Comparison of ENCODE assay signal across 13 cellular contexts in genomic region chr1:228099331-228099732, GRCh38. TPM values are rescaled to one million over a fixed set of nuclear protein-coding genes. Genes with fewer than 3 reads are reported as not detected.
DNase-seq lines count a peak whose midpoint lies in the region; ATAC-seq lines count a peak whose summit lies in the region.
"Had no signal": no experiment of that assay in that cellular context is flagged by ENCODE, and none has a peak within 500 bp of the region (broad histone marks: within the 10 kb centered on the region; RNA-seq: fewer than 3 reads in every experiment).

No MANE protein-coding gene starts in this region.

- H3K4me3 Mint-ChIP-seq in activated CD4-positive, alpha-beta memory T cell treated with anti-CD3 and anti-CD28 coated beads for 36 hours = peak overlapping the region; percentile 3
- no peak overlapping the region for H3K4me3 Mint-ChIP-seq in naive thymus-derived CD8-positive, alpha-beta T cell
- H3K4me3 Mint-ChIP-seq in activated CD4-positive, alpha-beta T cell treated with anti-CD3 and anti-CD28 coated beads, Interleukin-2, amount 10 ng/mL, durations not matched to agents 7 days and 5 days = no peak overlapping the region

- POLR2A ChIA-PET in activated CD4-positive, alpha-beta memory T cell treated with anti-CD3 and anti-CD28 coated beads for 36 hours (lab: Charles Lee) = no interaction called here
- POLR2A ChIA-PET in naive thymus-derived CD8-positive, alpha-beta T cell (lab: Charles Lee) = interaction anchor here (0.8 to 2.7 kb wide), 6 partner anchors 9 to 67 kb away, joined by 3 to 14 read pairs (median 4); partner anchors contain the start of genes ARF1, IBA57 and MRPL55
- POLR2A ChIA-PET in activated CD4-positive, alpha-beta T cell treated with anti-CD3 and anti-CD28 coated beads, Interleukin-2, amount 10 ng/mL, durations not matched to agents 7 days and 5 days (lab: Charles Lee) = no interaction called here

- ATAC-seq in naive thymus-derived CD8-positive, alpha-beta T cell = no peak
- no peak for ATAC-seq in HG02642 (IDR thresholded peaks at IDR 0.05; ENCODE audit: poor library complexity, unreplicated experiment)

- peaks cover 34% of the 10 kb centered on the region for H3K4me1 Mint-ChIP-seq in activated CD4-positive, alpha-beta memory T cell treated with anti-CD3 and anti-CD28 coated beads for 36 hours (ENCODE audit: low read depth)
- peaks cover 20 to 47% (median 45%) of the 10 kb centered on the region in 4 donors for H3K4me1 Mint-ChIP-seq in naive thymus-derived CD8-positive, alpha-beta T cell
- H3K4me1 Mint-ChIP-seq in activated CD4-positive, alpha-beta T cell treated with anti-CD3 and anti-CD28 coated beads, Interleukin-2, amount 10 ng/mL, durations not matched to agents 7 days and 5 days = peaks cover 29% of the 10 kb centered on the region

- DNase-seq in AG08396 (ENCODE audit: low spot score) (peak; percentile 2), D341Med (ENCODE audit: low spot score) (peak; percentile 15), NCI-H2029 treated with DMSO at 0.1 percent for 48 hours (lab: John Stamatoyannopoulos, UW) (no peak), AG08395 (ENCODE audit: low spot score) (no peak)
- no peak for DNase-seq in activated CD4-positive, alpha-beta memory T cell treated with anti-CD3 and anti-CD28 coated beads for 36 hours
- peak in 1 of 10 donors; percentile 38 for DNase-seq in naive thymus-derived CD8-positive, alpha-beta T cell
- no peak for DNase-seq in activated CD4-positive, alpha-beta T cell treated with anti-CD3 and anti-CD28 coated beads, Interleukin-2, amount 10 ng/mL, durations not matched to agents 7 days and 5 days
- DNase-seq: Kasumi-1, midbrain, NCI-H1436, NCI-H345 had no signal

- CTCF ChIA-PET in activated CD4-positive, alpha-beta memory T cell treated with anti-CD3 and anti-CD28 coated beads for 36 hours (lab: Charles Lee) = interaction anchor here (1.1 to 2.1 kb wide), 4 partner anchors 8 to 95 kb away, joined by 3 to 5 read pairs (median 4); no protein-coding TSS in a partner anchor
- CTCF ChIA-PET in activated CD4-positive, alpha-beta T cell treated with anti-CD3 and anti-CD28 coated beads, Interleukin-2, amount 10 ng/mL, durations not matched to agents 7 days and 5 days (lab: Charles Lee) = interaction anchor here (1.7 to 2.1 kb wide), 3 partner anchors 8 to 31 kb away, joined by 3 to 8 read pairs (median 5); no protein-coding TSS in a partner anchor

- intact Hi-C loops in activated CD4-positive, alpha-beta memory T cell treated with anti-CD3 and anti-CD28 coated beads for 36 hours (cut with micrococcal nuclease) = no loop called here

- no peaks in the 10 kb centered on the region for H3K27me3 Mint-ChIP-seq in activated CD4-positive, alpha-beta memory T cell treated with anti-CD3 and anti-CD28 coated beads for 36 hours
- peaks cover 0 to 1% (median 0%) of the 10 kb centered on the region in 5 donors for H3K27me3 Mint-ChIP-seq in naive thymus-derived CD8-positive, alpha-beta T cell
- H3K27me3 Mint-ChIP-seq in activated CD4-positive, alpha-beta T cell treated with anti-CD3 and anti-CD28 coated beads, Interleukin-2, amount 10 ng/mL, durations not matched to agents 7 days and 5 days = no peaks in the 10 kb centered on the region

- H3K36me3 Mint-ChIP-seq in activated CD4-positive, alpha-beta memory T cell treated with anti-CD3 and anti-CD28 coated beads for 36 hours = peaks cover 38% of the 10 kb centered on the region
- peaks cover 6 to 50% (median 11%) of the 10 kb centered on the region in 3 donors for H3K36me3 Mint-ChIP-seq in naive thymus-derived CD8-positive, alpha-beta T cell
- H3K36me3 Mint-ChIP-seq in activated CD4-positive, alpha-beta T cell treated with anti-CD3 and anti-CD28 coated beads, Interleukin-2, amount 10 ng/mL, durations not matched to agents 7 days and 5 days (ENCODE audit: low read depth) = peaks cover 42% of the 10 kb centered on the region

- no peak overlapping the region for H3K27ac Mint-ChIP-seq in activated CD4-positive, alpha-beta memory T cell treated with anti-CD3 and anti-CD28 coated beads for 36 hours
- H3K27ac Mint-ChIP-seq in naive thymus-derived CD8-positive, alpha-beta T cell = peak overlapping the region in 6 of 10 donors; percentile 17 to 93 (median 49)
- H3K27ac Mint-ChIP-seq in activated CD4-positive, alpha-beta T cell treated with anti-CD3 and anti-CD28 coated beads, Interleukin-2, amount 10 ng/mL, durations not matched to agents 7 days and 5 days = no peak overlapping the region

- H3K9me3 Mint-ChIP-seq in activated CD4-positive, alpha-beta memory T cell treated with anti-CD3 and anti-CD28 coated beads for 36 hours = peaks cover 10% of the 10 kb centered on the region
- peaks cover 0 to 13% (median 7%) of the 10 kb centered on the region in 9 donors for H3K9me3 Mint-ChIP-seq in naive thymus-derived CD8-positive, alpha-beta T cell
- H3K9me3 Mint-ChIP-seq in activated CD4-positive, alpha-beta T cell treated with anti-CD3 and anti-CD28 coated beads, Interleukin-2, amount 10 ng/mL, durations not matched to agents 7 days and 5 days = peaks cover 14% of the 10 kb centered on the region

RNA-seq across cellular contexts. Expression of gene C1orf35, which starts 3.8 kb away (rescaled TPM):
- 10 to 100 TPM; 21.9 to 22.1 TPM for total RNA-seq in activated CD4-positive, alpha-beta memory T cell treated with anti-CD3 and anti-CD28 coated beads for 36 hours
- 10 to 100 TPM; 26.0 to 28.1 TPM for total RNA-seq in naive thymus-derived CD8-positive, alpha-beta T cell
- polyA plus RNA-seq in naive thymus-derived CD8-positive, alpha-beta T cell = 10 to 100 TPM; 12.9 to 25.6 (median 20.0) TPM
- total RNA-seq in activated CD4-positive, alpha-beta T cell treated with anti-CD3 and anti-CD28 coated beads, Interleukin-2, amount 10 ng/mL, durations not matched to agents 7 days and 5 days = 10 to 100 TPM; 14.4 to 24.4 TPM

RNA-seq across cellular contexts. Expression of gene MRPL55, which starts 9.8 kb away (rescaled TPM):
- 10 to 100 TPM; 51.1 to 52.7 TPM for total RNA-seq in activated CD4-positive, alpha-beta memory T cell treated with anti-CD3 and anti-CD28 coated beads for 36 hours
- 10 to 100 TPM; 61.9 to 64.8 TPM for total RNA-seq in naive thymus-derived CD8-positive, alpha-beta T cell
- 100 to 1,000 TPM in 2 of 3 donors, 10 to 100 TPM in 1; 96.9 to 130 (median 103) TPM for polyA plus RNA-seq in naive thymus-derived CD8-positive, alpha-beta T cell
- total RNA-seq in activated CD4-positive, alpha-beta T cell treated with anti-CD3 and anti-CD28 coated beads, Interleukin-2, amount 10 ng/mL, durations not matched to agents 7 days and 5 days = 10 to 100 TPM; 38.6 to 44.1 TPM

RNA-seq across cellular contexts. Expression of gene ARF1, which starts 16.8 kb away (rescaled TPM):
- 100 to 1,000 TPM; 346 to 355 TPM for total RNA-seq in activated CD4-positive, alpha-beta memory T cell treated with anti-CD3 and anti-CD28 coated beads for 36 hours
- 100 to 1,000 TPM; 201 to 203 TPM for total RNA-seq in naive thymus-derived CD8-positive, alpha-beta T cell
- 100 to 1,000 TPM; 332 to 385 (median 368) TPM for polyA plus RNA-seq in naive thymus-derived CD8-positive, alpha-beta T cell
- total RNA-seq in activated CD4-positive, alpha-beta T cell treated with anti-CD3 and anti-CD28 coated beads, Interleukin-2, amount 10 ng/mL, durations not matched to agents 7 days and 5 days = 100 to 1,000 TPM; 267 to 285 TPM

RNA-seq across cellular contexts. Expression of gene GUK1, which starts 40.7 kb away (rescaled TPM):
- total RNA-seq in activated CD4-positive, alpha-beta memory T cell treated with anti-CD3 and anti-CD28 coated beads for 36 hours = 100 to 1,000 TPM; 229 to 239 TPM
- 100 to 1,000 TPM; 189 to 202 TPM for total RNA-seq in naive thymus-derived CD8-positive, alpha-beta T cell
- 100 to 1,000 TPM; 369 to 466 (median 374) TPM for polyA plus RNA-seq in naive thymus-derived CD8-positive, alpha-beta T cell
- total RNA-seq in activated CD4-positive, alpha-beta T cell treated with anti-CD3 and anti-CD28 coated beads, Interleukin-2, amount 10 ng/mL, durations not matched to agents 7 days and 5 days = 100 to 1,000 TPM; 207 to 260 TPM

RNA-seq across cellular contexts. Expression of gene GJC2, which starts 50.4 kb away (rescaled TPM):
- under 1 TPM; 0.41 to 0.57 TPM for total RNA-seq in activated CD4-positive, alpha-beta memory T cell treated with anti-CD3 and anti-CD28 coated beads for 36 hours
- 1 to 10 TPM; 2.6 to 2.8 TPM for total RNA-seq in naive thymus-derived CD8-positive, alpha-beta T cell
- under 1 TPM in 2 of 3 donors, not detected in 1; 0.16 to 0.22 TPM for polyA plus RNA-seq in naive thymus-derived CD8-positive, alpha-beta T cell
- under 1 TPM; 0.40 to 0.62 TPM for total RNA-seq in activated CD4-positive, alpha-beta T cell treated with anti-CD3 and anti-CD28 coated beads, Interleukin-2, amount 10 ng/mL, durations not matched to agents 7 days and 5 days
- total RNA-seq: smooth muscle cell had no signal

Comparison
In these comparisons a context has a peak if more than half of its experiments do, and no peak if none do; other contexts are left out.
1. DNase-seq: peak in AG08396 (single experiment) and D341Med (single experiment); none in activated CD4-positive, alpha-beta memory T cell treated with anti-CD3 and anti-CD28 coated beads for 36 hours (single experiment), NCI-H2029 treated with DMSO at 0.1 percent for 48 hours (single experiment), AG08395 (single experiment) and activated CD4-positive, alpha-beta T cell treated with anti-CD3 and anti-CD28 coated beads, Interleukin-2, amount 10 ng/mL, durations not matched to agents 7 days and 5 days (single experiment).
2. H3K27ac Mint-ChIP-seq: peak in naive thymus-derived CD8-positive, alpha-beta T cell (6 of 10); none in activated CD4-positive, alpha-beta memory T cell treated with anti-CD3 and anti-CD28 coated beads for 36 hours (single experiment) and activated CD4-positive, alpha-beta T cell treated with anti-CD3 and anti-CD28 coated beads, Interleukin-2, amount 10 ng/mL, durations not matched to agents 7 days and 5 days (single experiment).